Comparison of ENCODE assay signal across 15 cellular contexts in genomic region chr15:60633426-60633968, GRCh38.
DNase-seq lines count a peak whose midpoint lies in the region.
"Had no signal": no experiment of that assay in that cellular context is flagged by ENCODE, and none has a peak within 500 bp of the region (broad histone marks: within the 10 kb centered on the region; RNA-seq: fewer than 3 reads in every experiment).

No MANE protein-coding gene starts in this region.

- peak; percentile 25 for DNase-seq in NCI-H510A treated with DMSO at 0.1 percent for 48 hours (lab: John Stamatoyannopoulos, UW)
- no peak for DNase-seq in NCI-H510A (lab: John Stamatoyannopoulos, UW)
- peak; percentile 93 for DNase-seq in NCI-H1105 treated with DMSO at 0.1 percent for 48 hours (lab: John Stamatoyannopoulos, UW)
- DNase-seq in NCI-H2171 (lab: John Stamatoyannopoulos, UW) = peak; percentile 62
- DNase-seq in cerebellar cortex (ENCODE audit: low spot score) = peak; percentile 38
- no peak for DNase-seq in HUDEP-2 (lab: John Stamatoyannopoulos, UW; ENCODE audit: unreplicated experiment in 76 of 76)
- DNase-seq in GDM1 (lab: John Stamatoyannopoulos, UW) = no peak
- no peak for DNase-seq in activated CD4-positive, CD25-positive, alpha-beta regulatory T cell (lab: John Stamatoyannopoulos, UW)
- DNase-seq: CD8-positive, alpha-beta T cell; GF-D8; KG1; NCI-H1048; NCI-H2227 treated with DMSO at 0.1 percent for 48 hours; NCI-H526 treated with DMSO at 0.1 percent for 48 hours; Right ventricle myocardium superior had no signal

Comparison
In these comparisons a context has a peak if more than half of its experiments do, and no peak if none do; other contexts are left out.
1. DNase-seq: peak in NCI-H510A treated with DMSO at 0.1 percent for 48 hours (single experiment), NCI-H1105 treated with DMSO at 0.1 percent for 48 hours (single experiment), NCI-H2171 (single experiment) and cerebellar cortex (single experiment); none in NCI-H510A (single experiment), HUDEP-2 (0 of 76), GDM1 (single experiment) and activated CD4-positive, CD25-positive, alpha-beta regulatory T cell (0 of 4).